Comparison of ENCODE assay signal across 10 cellular contexts in genomic region chr11:121930004-121930965, GRCh38.
DNase-seq lines count a peak whose midpoint lies in the region; ATAC-seq and TF ChIP-seq lines count a peak whose summit lies in the region.
"Had no signal": no experiment of that assay in that cellular context is flagged by ENCODE, and none has a peak within 500 bp of the region (broad histone marks: within the 10 kb centered on the region; RNA-seq: fewer than 3 reads in every experiment).

No MANE protein-coding gene starts in this region.

- no peak overlapping the region for H4K5ac ChIP-seq in mesendoderm (ENCODE audit: low read length)

- peak overlapping the region; percentile 35 for H3K9ac ChIP-seq in mesendoderm (ENCODE audit: low read length)

- peak; percentile 4 for DNase-seq in cerebellar cortex (ENCODE audit: low spot score)
- peak; percentile 10 for DNase-seq in mesendoderm
- no peak for DNase-seq in activated T-cell treated with anti-CD3 and anti-CD28 coated beads, Interleukin-2, amount 50 U/mL, for 48 hours
- no peak for DNase-seq in activated naive CD8-positive, alpha-beta T cell treated with anti-CD3 and anti-CD28 coated beads for 36 hours
- no peak for DNase-seq in endothelial cell (ENCODE audit: low spot score)

- H3K27ac ChIP-seq in ACC112 (ENCODE audit: low read depth, low read length): no peak overlapping the region
- no peak overlapping the region for H3K27ac ChIP-seq in mesendoderm (ENCODE audit: low read depth, low read length)
- H3K27ac ChIP-seq: C4-2B, neutrophil had no signal

- H3K4me1 ChIP-seq in ACC112 (ENCODE audit: control insufficient read depth, insufficient read depth, low read length, unreplicated experiment): peaks cover 24% of the 10 kb centered on the region
- H3K4me1 ChIP-seq in mesendoderm (ENCODE audit: control insufficient read depth, low read depth, low read length): peaks cover 5% of the 10 kb centered on the region

- H2BK120ac ChIP-seq in mesendoderm (ENCODE audit: low read depth, low read length): peak overlapping the region; percentile 38

- WGBS in mesendoderm (ENCODE audit: extremely low coverage, insufficient coverage, low lambda C conversion rate): no CpG with 5 or more reads among the region's 18 CpGs

- H3K4me1 Mint-ChIP-seq in activated naive CD8-positive, alpha-beta T cell treated with anti-CD3 and anti-CD28 coated beads for 36 hours: no peaks in the 10 kb centered on the region
- no peaks in the 10 kb centered on the region for H3K4me1 Mint-ChIP-seq in endothelial cell (ENCODE audit: unreplicated experiment)

- H2BK5ac ChIP-seq in mesendoderm (ENCODE audit: low read length): no peak overlapping the region

- peak overlapping the region; percentile 67 for H3K4me3 ChIP-seq in ACC112 (ENCODE audit: low read depth, low read length)
- H3K4me3 ChIP-seq in mesendoderm (ENCODE audit: low read length): no peak overlapping the region

- H3K27me3 ChIP-seq in ACC112 (ENCODE audit: insufficient read depth, low read length): no peaks in the 10 kb centered on the region
- no peaks in the 10 kb centered on the region for H3K27me3 ChIP-seq in mesendoderm (ENCODE audit: insufficient read depth, low read length, poor library complexity)

- H3K36me3 Mint-ChIP-seq in activated naive CD8-positive, alpha-beta T cell treated with anti-CD3 and anti-CD28 coated beads for 36 hours: no peaks in the 10 kb centered on the region
- H3K36me3 Mint-ChIP-seq in endothelial cell (ENCODE audit: low read depth, unreplicated experiment): no peaks in the 10 kb centered on the region

- peak overlapping the region; percentile 49 for H3K4me2 ChIP-seq in mesendoderm (ENCODE audit: low read length)

- peak overlapping the region; percentile 84 for H3K18ac ChIP-seq in mesendoderm (ENCODE audit: low read length)

- TF ChIP-seq CTCF in endothelial cell (IDR thresholded peaks at IDR 0.05; ENCODE audit: unreplicated experiment): no peak

- H2AK5ac ChIP-seq in mesendoderm (ENCODE audit: low read length): no peak overlapping the region

- H3K27ac Mint-ChIP-seq in activated naive CD8-positive, alpha-beta T cell treated with anti-CD3 and anti-CD28 coated beads for 36 hours: no peak overlapping the region
- no peak overlapping the region for H3K27ac Mint-ChIP-seq in endothelial cell (ENCODE audit: unreplicated experiment)

- H3K27me3 Mint-ChIP-seq in activated naive CD8-positive, alpha-beta T cell treated with anti-CD3 and anti-CD28 coated beads for 36 hours: peaks cover 35% of the 10 kb centered on the region
- no peaks in the 10 kb centered on the region for H3K27me3 Mint-ChIP-seq in endothelial cell (ENCODE audit: unreplicated experiment)

- H4K8ac ChIP-seq in mesendoderm (ENCODE audit: low read depth, low read length): no peak overlapping the region

- H3K4ac ChIP-seq in mesendoderm (ENCODE audit: low read depth, low read length): no peak overlapping the region

- H3K36me3 ChIP-seq in ACC112 (ENCODE audit: insufficient read depth, low read length) (no peaks in the 10 kb centered on the region), mesendoderm (ENCODE audit: control insufficient read depth, insufficient read depth, low read length) (no peaks in the 10 kb centered on the region)
- H3K36me3 ChIP-seq: neutrophil had no signal

- no peaks in the 10 kb centered on the region for H3K79me2 ChIP-seq in ACC112 (ENCODE audit: control insufficient read depth, insufficient read depth, low read length, unreplicated experiment)
- no peaks in the 10 kb centered on the region for H3K79me2 ChIP-seq in mesendoderm (ENCODE audit: control insufficient read depth, insufficient read depth, low read length)

- no peaks in the 10 kb centered on the region for H3K79me1 ChIP-seq in mesendoderm (ENCODE audit: low read length)

- no peaks in the 10 kb centered on the region for H3K9me3 Mint-ChIP-seq in activated naive CD8-positive, alpha-beta T cell treated with anti-CD3 and anti-CD28 coated beads for 36 hours
- no peaks in the 10 kb centered on the region for H3K9me3 Mint-ChIP-seq in endothelial cell (ENCODE audit: unreplicated experiment)

- no peak overlapping the region for H3K23ac ChIP-seq in mesendoderm (ENCODE audit: low read length)

- peak overlapping the region; percentile 29 for H2AFZ ChIP-seq in ACC112 (ENCODE audit: low read length, unreplicated experiment)

- H2BK15ac ChIP-seq in mesendoderm (replicated peaks; ENCODE audit: low read depth): no peak overlapping the region

- peak overlapping the region; percentile 78 for H3K56ac ChIP-seq in mesendoderm (ENCODE audit: low read length)

- ATAC-seq in HG02588 (IDR thresholded peaks at IDR 0.05; ENCODE audit: unreplicated experiment) (peak; percentile 58), GM18519 (IDR thresholded peaks at IDR 0.05; ENCODE audit: low FRiP score, unreplicated experiment) (no peak)

- H3K4me3 Mint-ChIP-seq in activated naive CD8-positive, alpha-beta T cell treated with anti-CD3 and anti-CD28 coated beads for 36 hours: no peak overlapping the region
- H3K4me3 Mint-ChIP-seq in endothelial cell (ENCODE audit: unreplicated experiment): no peak overlapping the region

Comparison
In these comparisons a context has a peak if more than half of its experiments do, and no peak if none do; other contexts are left out.
1. DNase-seq: peak in cerebellar cortex (single experiment) and mesendoderm (single experiment); none in activated T-cell treated with anti-CD3 and anti-CD28 coated beads, Interleukin-2, amount 50 U/mL, for 48 hours (0 of 2), activated naive CD8-positive, alpha-beta T cell treated with anti-CD3 and anti-CD28 coated beads for 36 hours (single experiment) and endothelial cell (single experiment).